Comparison of ENCODE assay signal across 1 cellular context in the genomic region with DNA sequence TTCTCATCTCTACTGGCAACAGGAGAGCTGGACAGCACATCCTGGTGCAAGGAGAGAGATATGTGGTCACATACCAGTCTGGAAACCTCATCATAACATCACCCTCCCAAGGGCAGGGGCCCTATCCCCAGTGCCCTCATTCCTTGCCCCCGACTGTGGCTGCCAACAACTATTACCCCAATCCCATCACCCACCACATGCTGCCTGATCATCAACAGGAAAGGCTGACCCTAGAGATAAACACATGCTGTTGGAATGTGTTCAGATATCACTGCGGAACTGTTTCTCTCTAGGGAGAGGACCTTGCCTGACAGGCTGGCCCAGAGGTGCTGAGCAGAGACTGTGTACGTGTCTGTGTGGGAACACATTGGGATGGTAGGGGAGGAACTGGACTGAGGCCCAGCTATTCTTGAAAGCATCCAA.
TF ChIP-seq lines count a peak whose summit lies in the region.

No MANE protein-coding gene starts in this region.

TF ChIP-seq in IMR-90, 13 proteins besides CTCF, POLR2A, EP300 and RAD21 (continued from another document):
- TF ChIP-seq CEBPB (IDR thresholded peaks at IDR 0.05; ENCODE audit: low read depth, low read length) = peak; percentile 50; the same call in 1 of the 2 replicates
- peak; percentile 63; the same call in 1 of the 2 replicates for TF ChIP-seq MXI1 (IDR thresholded peaks at IDR 0.05; ENCODE audit: borderline replicate concordance, low read depth, low read length)
- peak; percentile 84; the same call in 1 of the 2 replicates for TF ChIP-seq MAZ (IDR thresholded peaks at IDR 0.05; ENCODE audit: borderline replicate concordance, low read depth, low read length)
